Comparison of ENCODE assay signal across 2 cellular contexts in genomic region chr4:190121759-190122158, GRCh38.
A peak's percentile ranks its signal among the peaks of the same experiment; 100 is the strongest.
TF ChIP-seq lines count a peak whose summit lies in the region.

No MANE protein-coding gene starts in this region.

TF ChIP-seq in GM23338, 12 proteins besides CTCF, POLR2A, EP300 and RAD21:
- TF ChIP-seq CREB1 (CRISPR knock-in tag; IDR thresholded peaks at IDR 0.05; ENCODE audit: low read depth) (no peak), REST (IDR thresholded peaks at IDR 0.05; ENCODE audit: unreplicated experiment) (no peak), ETS1 (IDR thresholded peaks at IDR 0.05) (no peak), POLR2AphosphoS5 (IDR thresholded peaks at IDR 0.05; ENCODE audit: low read depth) (no peak)
TF ChIP-seq in GM23338: peak in this region for 0.

TF ChIP-seq in HepG2, 621 proteins besides CTCF, POLR2A, EP300 and RAD21:
- TF ChIP-seq ZNF513 (CRISPR knock-in tag; conservative IDR thresholded peaks at IDR 0.05) (no peak), ZNF343 (CRISPR knock-in tag; IDR thresholded peaks at IDR 0.05) (no peak), HOXA3 (CRISPR knock-in tag; IDR thresholded peaks at IDR 0.05) (peak; percentile 9; the same call in 1 of the 2 replicates)
